Comparison of ENCODE assay signal across 17 cellular contexts in the genomic region with DNA sequence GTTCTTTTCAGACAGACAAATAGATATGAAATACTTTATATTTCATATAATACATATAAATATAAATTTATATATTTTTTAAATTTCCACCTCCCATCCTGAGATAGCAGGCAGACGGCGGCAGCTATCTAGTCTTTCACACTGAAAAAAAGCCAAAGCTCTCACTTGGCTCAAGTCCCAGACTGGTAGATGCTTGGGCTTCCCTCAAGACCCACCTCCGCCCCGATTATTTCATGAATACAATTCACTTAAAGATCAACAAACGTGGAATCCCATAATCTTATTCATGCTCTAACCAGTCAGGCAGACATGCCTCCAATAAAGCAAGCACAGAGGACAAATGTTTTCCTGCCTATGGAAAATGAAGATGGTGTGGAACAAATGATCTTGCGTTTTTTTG.
A peak's percentile ranks its signal among the peaks of the same experiment; 100 is the strongest.
DNase-seq lines count a peak whose midpoint lies in the region; ATAC-seq and TF ChIP-seq lines count a peak whose summit lies in the region.
"Had no signal": no experiment of that assay in that cellular context is flagged by ENCODE, and none has a peak within 500 bp of the region (broad histone marks: within the 10 kb centered on the region; RNA-seq: fewer than 3 reads in every experiment).

No MANE protein-coding gene starts in this region.

- no peak overlapping the region for H2AFZ ChIP-seq in PC-9

- peaks cover 28% of the 10 kb centered on the region for H3F3A ChIP-seq in PC-9 (ENCODE audit: insufficient read depth, low read depth)

- H3K36me3 ChIP-seq in HEK293 (ENCODE audit: control insufficient read depth in 2 of 2, insufficient read depth in 1 of 2, low read length in 2 of 2), result no peaks in the 10 kb centered on the region
- no peaks in the 10 kb centered on the region for H3K36me3 ChIP-seq in PC-9 (ENCODE audit: low read depth)

- H3K9me3 ChIP-seq in HEK293 (ENCODE audit: control insufficient read depth, insufficient read depth, low read depth, low read length) (no peaks in the 10 kb centered on the region), PC-9 (ENCODE audit: insufficient read depth, low read depth) (no peaks in the 10 kb centered on the region)

- ATAC-seq in HG03469 (IDR thresholded peaks at IDR 0.05; ENCODE audit: unreplicated experiment) (no peak), HG03135 (IDR thresholded peaks at IDR 0.05; ENCODE audit: unreplicated experiment) (no peak)
- ATAC-seq: Panc1, SK-N-SH treated with all-trans-retinoic acid at 6 μM for 48 hours had no signal

- no peak overlapping the region for H3K4me3 ChIP-seq in HEK293 (ENCODE audit: low read depth, low read length)
- no peak overlapping the region for H3K4me3 ChIP-seq in PC-9

- no peaks in the 10 kb centered on the region for H3K27me3 ChIP-seq in PC-9 (ENCODE audit: insufficient read depth, low read depth)

- no peaks in the 10 kb centered on the region for H4K20me1 ChIP-seq in PC-9 (ENCODE audit: insufficient read depth)

- H3K9me2 ChIP-seq in PC-9 (ENCODE audit: insufficient read depth), result no peaks in the 10 kb centered on the region

- peaks cover 18% of the 10 kb centered on the region for H3K4me1 ChIP-seq in HEK293 (ENCODE audit: control insufficient read depth, insufficient read depth, low read length)
- H3K4me1 ChIP-seq in PC-9 (replicated peaks; ENCODE audit: insufficient read depth), result peaks cover 48% of the 10 kb centered on the region

- CTCF ChIA-PET in HEK293 (lab: Yijun Ruan, JAX) (interaction anchor here (0.7 kb wide), 1 partner anchor 273 kb away, joined by 3 read pairs; no protein-coding TSS in a partner anchor), PC-9 (lab: Charles Lee) (no interaction called here)

- H3K27ac ChIP-seq in HEK293 (ENCODE audit: extremely low read depth, low read depth, low read length), result peak overlapping the region; percentile 98
- 0 out of 2 replicates have a peak overlapping the region, but pooled peaks have one; percentile 29 for H3K27ac ChIP-seq in PC-9

- BruUV-seq in PC-9 (replicated peaks; lab: Mats Ljungman, UMichigan), result no TSS peak

- DNase-seq in NCI-H2171 treated with DMSO at 0.1 percent for 48 hours (lab: John Stamatoyannopoulos, UW) (peak; percentile 0), NCI-H2171 (lab: John Stamatoyannopoulos, UW) (no peak), PC-9 (no peak), iris pigment epithelial cell (ENCODE audit: low read depth) (peak; percentile 36), hypothalamus (lab: John Stamatoyannopoulos, UW) (no peak)
- DNase-seq: 8988T, C1 segment of cervical spinal cord, DMS53, HCEC 1CT, NCI-H1694, NCI-H524, Right ventricle myocardium superior had no signal

- POLR2A ChIA-PET in HEK293 (lab: Yijun Ruan, JAX), result interaction anchor here (0.7 to 1.1 kb wide), 2 partner anchors 17 to 272 kb away, joined by 4 to 9 read pairs; no protein-coding TSS in a partner anchor
- POLR2A ChIA-PET in PC-9 (lab: Charles Lee; ENCODE audit: unreplicated experiment), result no interaction called here

- no peaks in the 10 kb centered on the region for H3K79me2 ChIP-seq in PC-9 (ENCODE audit: low read depth)

- TF ChIP-seq CTCF in HEK293 (tag by site-specific recombination; IDR thresholded peaks at IDR 0.05), result no peak
- no peak for TF ChIP-seq CTCF in PC-9 (conservative IDR thresholded peaks at IDR 0.05)

- intact Hi-C loops in PC-9 (cut with micrococcal nuclease; ENCODE audit: unreplicated experiment), result loop anchor here (5.0 to 10.0 kb wide), 3 partner anchors 118 to 280 kb away; no protein-coding TSS in a partner anchor

- no peak overlapping the region; the same call in 1 of the 2 replicates for H3K4me2 ChIP-seq in PC-9

TF ChIP-seq in HEK293, 187 proteins besides CTCF, POLR2A, EP300 and RAD21:
- peak; percentile 46; the same call in 1 of the 2 replicates for TF ChIP-seq ZNF664 (tag by site-specific recombination; IDR thresholded peaks at IDR 0.05)
- no peak for TF ChIP-seq ZNF302 (tag by site-specific recombination; IDR thresholded peaks at IDR 0.05; ENCODE audit: low read depth)

Comparison
In these comparisons a context has a peak if more than half of its experiments do, and no peak if none do; other contexts are left out.
1. DNase-seq: peak in NCI-H2171 treated with DMSO at 0.1 percent for 48 hours (single experiment) and iris pigment epithelial cell (single experiment); none in NCI-H2171 (single experiment), PC-9 (0 of 2) and hypothalamus (0 of 51).